Comparison of ENCODE assay signal across 8 cellular contexts in the genomic region with DNA sequence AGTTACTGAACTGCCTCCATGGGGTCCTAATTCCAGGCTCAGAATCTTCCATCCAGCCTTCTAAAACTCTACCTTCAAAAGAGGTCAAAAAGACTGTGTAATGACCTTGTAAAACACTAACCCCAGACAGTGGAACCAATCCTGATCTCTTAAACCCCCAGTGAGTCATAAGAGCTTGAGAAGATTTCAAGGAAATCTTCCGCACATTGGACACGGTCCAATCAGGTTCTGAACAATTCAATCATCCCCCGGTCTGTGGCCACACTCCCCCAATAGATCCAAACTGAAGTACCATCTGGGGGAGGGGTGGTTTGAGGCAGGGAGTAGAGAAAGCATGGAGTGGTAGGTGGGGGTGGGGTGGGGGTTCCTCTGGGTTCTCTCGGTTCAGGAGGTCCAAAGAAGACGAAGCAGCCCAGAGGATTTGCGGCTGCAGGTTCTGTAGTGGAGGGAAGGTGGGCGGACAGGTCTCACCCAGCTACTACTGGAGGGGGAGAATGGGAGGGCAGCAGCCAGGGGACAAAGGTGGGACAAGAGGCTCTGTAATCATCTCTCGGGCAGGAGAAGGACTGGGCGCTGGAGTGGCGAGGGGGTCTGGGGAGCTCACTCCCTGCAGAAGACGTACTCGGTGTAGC. TPM values are rescaled to one million over a fixed set of nuclear protein-coding genes. Genes with fewer than 3 reads are reported as not detected.
DNase-seq lines count a peak whose midpoint lies in the region; ATAC-seq and TF ChIP-seq lines count a peak whose summit lies in the region.

No MANE protein-coding gene starts in this region.

- peak overlapping the region; percentile 84 for H3K4me3 Mint-ChIP-seq in CD8-positive, alpha-beta T cell
- peak overlapping the region; percentile 75 to 77 for H3K4me3 Mint-ChIP-seq in effector memory CD8-positive, alpha-beta T cell
- H3K4me3 Mint-ChIP-seq in neural progenitor cell: peak overlapping the region; percentile 91

- H3K4me3 ChIP-seq in CD8-positive, alpha-beta T cell (ENCODE audit: low read depth, low read length): peak overlapping the region; percentile 82
- H3K4me3 ChIP-seq in neural progenitor cell: peak overlapping the region; percentile 68

- H3K36me3 ChIP-seq in CD8-positive, alpha-beta T cell (ENCODE audit: insufficient read depth, low read length): no peaks in the 10 kb centered on the region
- H3K36me3 ChIP-seq in neural progenitor cell: no peaks in the 10 kb centered on the region

- H3K27me3 ChIP-seq in CD8-positive, alpha-beta T cell (ENCODE audit: insufficient read depth, low read length): no peaks in the 10 kb centered on the region
- peaks cover 65% of the 10 kb centered on the region for H3K27me3 ChIP-seq in neural progenitor cell

- no peaks in the 10 kb centered on the region for H3K9me3 Mint-ChIP-seq in CD8-positive, alpha-beta T cell
- no peaks in the 10 kb centered on the region for H3K9me3 Mint-ChIP-seq in effector memory CD8-positive, alpha-beta T cell
- H3K9me3 Mint-ChIP-seq in neural progenitor cell: no peaks in the 10 kb centered on the region

- DNase-seq in CD8-positive, alpha-beta T cell: no peak
- DNase-seq in NCI-H69 (lab: John Stamatoyannopoulos, UW) (peak; percentile 32), neural progenitor cell (ENCODE audit: low spot score) (no peak), dedifferentiated amniotic fluid mesenchymal stem cell (ENCODE audit: extremely low spot score) (no peak), SHP77 (lab: John Stamatoyannopoulos, UW) (no peak), SKM-1 (lab: John Stamatoyannopoulos, UW; ENCODE audit: unreplicated experiment) (no peak)
- no peak for DNase-seq in effector memory CD8-positive, alpha-beta T cell

- no peaks in the 10 kb centered on the region for H3K79me2 ChIP-seq in neural progenitor cell (ENCODE audit: low read depth)

- H2AFZ ChIP-seq in neural progenitor cell (replicated peaks): peak overlapping the region; percentile 99

- peaks cover 4% of the 10 kb centered on the region for H4K20me1 ChIP-seq in neural progenitor cell (ENCODE audit: low read depth)

- peak overlapping the region; percentile 49 for H3K27ac ChIP-seq in CD8-positive, alpha-beta T cell (ENCODE audit: low read depth, low read length)
- H3K27ac ChIP-seq in neural progenitor cell: no peak overlapping the region

- peaks cover 34% of the 10 kb centered on the region for H3K4me1 Mint-ChIP-seq in CD8-positive, alpha-beta T cell (ENCODE audit: low read depth)
- peaks cover 4 to 10% of the 10 kb centered on the region in 2 donors for H3K4me1 Mint-ChIP-seq in effector memory CD8-positive, alpha-beta T cell (ENCODE audit: low read depth in 2 of 2)
- H3K4me1 Mint-ChIP-seq in neural progenitor cell: peaks cover 18% of the 10 kb centered on the region

- no peak for TF ChIP-seq CTCF in CD8-positive, alpha-beta T cell (IDR thresholded peaks at IDR 0.05)
- TF ChIP-seq CTCF in neural progenitor cell (IDR thresholded peaks at IDR 0.05): no peak

- peaks cover 25% of the 10 kb centered on the region for H3F3A ChIP-seq in neural progenitor cell (ENCODE audit: low read depth)

- intact Hi-C loops in CD8-positive, alpha-beta T cell (cut with DNase I, micrococcal nuclease): loop anchor here (2.0 to 10.0 kb wide), 9 partner anchors 42 to 1350 kb away; partner anchors contain the start of genes SLAIN1 (in 2 of the 2), COMMD6 (in 1 of the 2) and LMO7 (in 1 of the 2)

- ATAC-seq in CD8-positive, alpha-beta T cell: no peak
- no peak for ATAC-seq in effector memory CD8-positive, alpha-beta T cell (replicated peaks)
- no peak for ATAC-seq in GM19452 (IDR thresholded peaks at IDR 0.05; ENCODE audit: unreplicated experiment)

- no peaks in the 10 kb centered on the region for H3K9me3 ChIP-seq in CD8-positive, alpha-beta T cell (ENCODE audit: low read length)
- no peaks in the 10 kb centered on the region for H3K9me3 ChIP-seq in neural progenitor cell (ENCODE audit: low read depth)

- no peak overlapping the region for H3K9ac ChIP-seq in neural progenitor cell

- peak overlapping the region; percentile 45 for H3K27ac Mint-ChIP-seq in CD8-positive, alpha-beta T cell
- peak overlapping the region in 1 of 2 donors; percentile 32 for H3K27ac Mint-ChIP-seq in effector memory CD8-positive, alpha-beta T cell
- peak overlapping the region; percentile 21 for H3K27ac Mint-ChIP-seq in neural progenitor cell

- peaks cover 33% of the 10 kb centered on the region for H3K4me1 ChIP-seq in CD8-positive, alpha-beta T cell (ENCODE audit: insufficient read depth, low read length)
- H3K4me1 ChIP-seq in neural progenitor cell: peaks cover 14% of the 10 kb centered on the region

- peak overlapping the region; percentile 99 for H3K4me2 ChIP-seq in neural progenitor cell

- peaks cover 5% of the 10 kb centered on the region for H3K27me3 Mint-ChIP-seq in CD8-positive, alpha-beta T cell (ENCODE audit: low read depth)
- H3K27me3 Mint-ChIP-seq in effector memory CD8-positive, alpha-beta T cell: peaks cover 47 to 55% of the 10 kb centered on the region in 2 donors
- H3K27me3 Mint-ChIP-seq in neural progenitor cell (ENCODE audit: insufficient read depth, low read depth): peaks cover 20% of the 10 kb centered on the region

- CTCF ChIA-PET in CD8-positive, alpha-beta T cell (lab: Charles Lee): interaction anchor here (0.8 to 6.1 kb wide), 17 partner anchors 10 to 1189 kb away, joined by 3 to 33 read pairs (median 3); no protein-coding TSS in a partner anchor

- no peaks in the 10 kb centered on the region for H3K36me3 Mint-ChIP-seq in CD8-positive, alpha-beta T cell
- no peaks in the 10 kb centered on the region for H3K36me3 Mint-ChIP-seq in effector memory CD8-positive, alpha-beta T cell (ENCODE audit: insufficient read depth)
- H3K36me3 Mint-ChIP-seq in neural progenitor cell: no peaks in the 10 kb centered on the region

- POLR2A ChIA-PET in CD8-positive, alpha-beta T cell (lab: Charles Lee): interaction anchor here (0.6 to 2.3 kb wide), 13 partner anchors 8 to 1558 kb away, joined by 3 to 20 read pairs (median 5); partner anchors contain the start of genes CLN5 and FBXL3

RNA-seq across cellular contexts. Expression of gene KCTD12, which starts 1.5 kb away (rescaled TPM):
- total RNA-seq in CD8-positive, alpha-beta T cell: 1 to 10 TPM; 2.4 to 2.6 TPM
- 1.9 TPM in 2 replicates for total RNA-seq in neural progenitor cell (ENCODE audit: low replicate concordance)
